15 cellular contexts compared by ENCODE assay signal in genomic region chr2:152402780-152403388, GRCh38.
A peak's percentile ranks its signal among the peaks of the same experiment; 100 is the strongest.
DNase-seq lines count a peak whose midpoint lies in the region; ATAC-seq and TF ChIP-seq lines count a peak whose summit lies in the region.
"Had no signal": no experiment of that assay in that cellular context is flagged by ENCODE, and none has a peak within 500 bp of the region (broad histone marks: within the 10 kb centered on the region; RNA-seq: fewer than 3 reads in every experiment).

No MANE protein-coding gene starts in this region.

- peaks cover 68% of the 10 kb centered on the region for H3K4me1 Mint-ChIP-seq in activated CD4-positive, alpha-beta T cell treated with anti-CD3 and anti-CD28 coated beads, Interleukin-2, amount 10 ng/mL, durations not matched to agents 24 days and 14 days
- H3K4me1 Mint-ChIP-seq in stimulated activated naive CD8-positive, alpha-beta T cell treated with anti-CD3 and anti-CD28 coated beads, Interleukin-15, Interleukin-2, amounts not matched to agents 100 ng/mL and 50 ng/mL, for 24 hours (ENCODE audit: low read depth), result peaks cover 29% of the 10 kb centered on the region

- intact Hi-C loops in activated CD4-positive, alpha-beta T cell treated with anti-CD3 and anti-CD28 coated beads, Interleukin-2, amount 10 ng/mL, durations not matched to agents 24 days and 14 days (cut with micrococcal nuclease), result loop anchor here (2.0 to 10.0 kb wide), 6 partner anchors 16 to 578 kb away; partner anchors contain the start of genes ARL5A, ARL6IP6, FMNL2 and PRPF40A
- intact Hi-C loops in Panc1 (cut with micrococcal nuclease; ENCODE audit: unreplicated experiment), result no loop called here

- H3K27ac ChIP-seq in Panc1 (ENCODE audit: low read length) (peak overlapping the region; percentile 65), coronary artery (no peak overlapping the region)
- H3K27ac ChIP-seq: esophagus squamous epithelium, upper lobe of right lung had no signal

- H3K4me3 ChIP-seq in Panc1 (ENCODE audit: low read depth in 2 of 2, low read length in 2 of 2), result no peak overlapping the region
- peak overlapping the region; percentile 4 for H3K4me3 ChIP-seq in coronary artery
- H3K4me3 ChIP-seq: esophagus squamous epithelium, upper lobe of right lung had no signal

- H3K36me3 Mint-ChIP-seq in activated CD4-positive, alpha-beta T cell treated with anti-CD3 and anti-CD28 coated beads, Interleukin-2, amount 10 ng/mL, durations not matched to agents 24 days and 14 days (ENCODE audit: low read depth), result peaks cover 2% of the 10 kb centered on the region
- no peaks in the 10 kb centered on the region for H3K36me3 Mint-ChIP-seq in stimulated activated naive CD8-positive, alpha-beta T cell treated with anti-CD3 and anti-CD28 coated beads, Interleukin-15, Interleukin-2, amounts not matched to agents 100 ng/mL and 50 ng/mL, for 24 hours (ENCODE audit: low read depth)
- H3K36me3 Mint-ChIP-seq: naive B cell had no signal

- H3K9me3 Mint-ChIP-seq in activated CD4-positive, alpha-beta T cell treated with anti-CD3 and anti-CD28 coated beads, Interleukin-2, amount 10 ng/mL, durations not matched to agents 24 days and 14 days, result no peaks in the 10 kb centered on the region
- H3K9me3 Mint-ChIP-seq in stimulated activated naive CD8-positive, alpha-beta T cell treated with anti-CD3 and anti-CD28 coated beads, Interleukin-15, Interleukin-2, amounts not matched to agents 100 ng/mL and 50 ng/mL, for 24 hours, result no peaks in the 10 kb centered on the region
- H3K9me3 Mint-ChIP-seq: naive B cell had no signal

- H3K4me1 ChIP-seq in Panc1 (ENCODE audit: control insufficient read depth, insufficient read depth, low read length), result peaks cover 74% of the 10 kb centered on the region

- ATAC-seq in Panc1, result no peak
- no peak for ATAC-seq in HG03175 (IDR thresholded peaks at IDR 0.05; ENCODE audit: unreplicated experiment)

- H3K36me3 ChIP-seq in Panc1 (ENCODE audit: control insufficient read depth, insufficient read depth, low read length), result no peaks in the 10 kb centered on the region
- H3K36me3 ChIP-seq: esophagus squamous epithelium, upper lobe of right lung had no signal

- peaks cover 2% of the 10 kb centered on the region for H3K27me3 Mint-ChIP-seq in activated CD4-positive, alpha-beta T cell treated with anti-CD3 and anti-CD28 coated beads, Interleukin-2, amount 10 ng/mL, durations not matched to agents 24 days and 14 days
- peaks cover 12% of the 10 kb centered on the region for H3K27me3 Mint-ChIP-seq in stimulated activated naive CD8-positive, alpha-beta T cell treated with anti-CD3 and anti-CD28 coated beads, Interleukin-15, Interleukin-2, amounts not matched to agents 100 ng/mL and 50 ng/mL, for 24 hours

- H3K9me3 ChIP-seq in Panc1 (ENCODE audit: control insufficient read depth, insufficient read depth, low read depth, low read length), result no peaks in the 10 kb centered on the region
- H3K9me3 ChIP-seq: esophagus squamous epithelium, upper lobe of right lung had no signal

- no peaks in the 10 kb centered on the region for H3K27me3 ChIP-seq in Panc1 (ENCODE audit: control insufficient read depth, insufficient read depth, low read length)
- H3K27me3 ChIP-seq: esophagus squamous epithelium, upper lobe of right lung had no signal

- peak; percentile 75 for DNase-seq in activated CD4-positive, alpha-beta T cell treated with anti-CD3 and anti-CD28 coated beads, Interleukin-2, amount 10 ng/mL, durations not matched to agents 24 days and 14 days
- DNase-seq in activated CD4-positive, alpha-beta T cell treated with anti-CD3 and anti-CD28 coated beads, Interleukin-2, amount 50 U/mL, for 1 hour, result no peak
- DNase-seq in Panc1 (ENCODE audit: low read depth, low spot score) (no peak), coronary artery (ENCODE audit: low spot score) (no peak), epidermal melanocyte (ENCODE audit: insufficient read length, low spot score) (no peak), SK-N-DZ (ENCODE audit: low spot score) (no peak)
- DNase-seq: ACHN, esophagus squamous epithelium, GF-D8, naive B cell, NCI-H2171 treated with DMSO at 0.1 percent for 48 hours, SHP77 treated with DMSO at 0.1 percent for 48 hours, upper lobe of right lung had no signal

- POLR2A ChIA-PET in Panc1 (lab: Charles Lee), result interaction anchor here (0.6 kb wide), 2 partner anchors 21 to 43 kb away, joined by 3 to 6 read pairs; no protein-coding TSS in a partner anchor

- peak overlapping the region; percentile 90 for H3K27ac Mint-ChIP-seq in activated CD4-positive, alpha-beta T cell treated with anti-CD3 and anti-CD28 coated beads, Interleukin-2, amount 10 ng/mL, durations not matched to agents 24 days and 14 days
- H3K27ac Mint-ChIP-seq in stimulated activated naive CD8-positive, alpha-beta T cell treated with anti-CD3 and anti-CD28 coated beads, Interleukin-15, Interleukin-2, amounts not matched to agents 100 ng/mL and 50 ng/mL, for 24 hours, result peak overlapping the region; percentile 37
- H3K27ac Mint-ChIP-seq: naive B cell had no signal

- CTCF ChIA-PET in Panc1 (lab: Charles Lee), result interaction anchor here (0.7 kb wide), 1 partner anchor 176 kb away, joined by 5 read pairs; no protein-coding TSS in a partner anchor

- no TSS peak for BruUV-seq in Panc1 (replicated peaks; lab: Mats Ljungman, UMichigan)

- peak overlapping the region; percentile 67 for H3K4me3 Mint-ChIP-seq in activated CD4-positive, alpha-beta T cell treated with anti-CD3 and anti-CD28 coated beads, Interleukin-2, amount 10 ng/mL, durations not matched to agents 24 days and 14 days
- no peak overlapping the region for H3K4me3 Mint-ChIP-seq in stimulated activated naive CD8-positive, alpha-beta T cell treated with anti-CD3 and anti-CD28 coated beads, Interleukin-15, Interleukin-2, amounts not matched to agents 100 ng/mL and 50 ng/mL, for 24 hours
- H3K4me3 Mint-ChIP-seq: naive B cell had no signal

- TF ChIP-seq CTCF in Panc1 (IDR thresholded peaks at IDR 0.05) (no peak), coronary artery (IDR thresholded peaks at IDR 0.05) (no peak)

- in situ Hi-C loops in Panc1 (cut with HindIII; ENCODE audit: low pct_unique_long_range_greater_than_20kb, low sequenced_read_pairs), result no loop called here
